29 cellular contexts compared by ENCODE assay signal in the genomic region with DNA sequence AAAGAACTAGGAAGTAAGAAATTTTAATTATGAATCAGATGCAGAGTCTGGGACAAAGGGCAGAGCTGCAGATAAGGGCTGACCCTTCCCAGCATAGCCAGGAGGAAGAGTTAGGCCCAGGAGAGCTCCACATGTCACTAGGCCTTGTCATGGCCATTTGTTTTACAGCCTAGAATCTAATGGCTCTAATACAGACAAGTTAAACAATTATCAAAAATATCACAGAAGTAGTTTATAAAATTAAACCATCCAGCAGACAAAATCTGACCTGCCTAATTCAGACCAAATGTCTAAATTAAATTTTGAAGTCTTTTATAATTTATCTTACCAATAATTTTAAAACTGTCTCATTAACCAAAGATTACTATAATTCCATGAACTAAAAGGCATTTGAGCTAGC.
"Had no signal": no experiment of that assay in that cellular context is flagged by ENCODE, and none has a peak within 500 bp of the region (broad histone marks: within the 10 kb centered on the region; RNA-seq: fewer than 3 reads in every experiment).

No MANE protein-coding gene starts in this region.

- H3K4me3 ChIP-seq: pancreas, prostate gland, right lobe of liver, sigmoid colon, smooth muscle cell, spleen, suprapubic skin, testis, tibial artery, transverse colon, upper lobe of left lung, vagina had no signal

- H3K4me1 Mint-ChIP-seq: naive thymus-derived CD8-positive, alpha-beta T cell; neural crest cell; stimulated activated memory B cell treated with anti-CD40 and anti-IgM and Interleukin-4, amounts not matched to agents 10 μg/mL and 1 μg/mL and 100 μg/mL, for 72 hours; stimulated activated naive CD8-positive, alpha-beta T cell treated with anti-CD3 and anti-CD28 coated beads, Interleukin-15, amount 100 ng/mL, for 72 hours had no signal

- H3K27me3 Mint-ChIP-seq: naive thymus-derived CD8-positive, alpha-beta T cell; natural killer cell treated with Interleukin-12 subunit alpha and Interleukin-12 subunit beta and Interleukin-15 and Interleukin-18, amount 100 ng/mL, for 72 hours; stimulated activated memory B cell treated with anti-CD40 and anti-IgM and Interleukin-4, amounts not matched to agents 10 μg/mL and 1 μg/mL and 100 μg/mL, for 72 hours; stimulated activated naive CD8-positive, alpha-beta T cell treated with anti-CD3 and anti-CD28 coated beads, Interleukin-15, amount 100 ng/mL, for 72 hours had no signal

- H3K4me1 ChIP-seq: prostate gland, right lobe of liver, sigmoid colon, spleen, suprapubic skin, testis, tibial artery, transverse colon, upper lobe of left lung, vagina had no signal

- H3K9me3 ChIP-seq: neutrophil, prostate gland, right lobe of liver, sigmoid colon, testis, transverse colon, upper lobe of left lung, vagina had no signal

- H3K27me3 ChIP-seq: neutrophil, pancreas, right lobe of liver, sigmoid colon, spleen, suprapubic skin, testis, tibial artery, transverse colon, upper lobe of left lung, vagina had no signal

- H3K36me3 Mint-ChIP-seq: stimulated activated memory B cell treated with anti-CD40 and anti-IgM and Interleukin-4, amounts not matched to agents 10 μg/mL and 1 μg/mL and 100 μg/mL, for 72 hours had no signal

- H3K4me3 Mint-ChIP-seq: naive thymus-derived CD8-positive, alpha-beta T cell; natural killer cell treated with Interleukin-12 subunit alpha and Interleukin-12 subunit beta and Interleukin-15 and Interleukin-18, amount 100 ng/mL, for 72 hours; nephron progenitor cell; neural crest cell; stimulated activated memory B cell treated with anti-CD40 and anti-IgM and Interleukin-4, amounts not matched to agents 10 μg/mL and 1 μg/mL and 100 μg/mL, for 72 hours; stimulated activated naive CD8-positive, alpha-beta T cell treated with anti-CD3 and anti-CD28 coated beads, Interleukin-15, amount 100 ng/mL, for 72 hours had no signal

- DNase-seq: naive thymus-derived CD8-positive, alpha-beta T cell; nephron progenitor cell; nucleus accumbens; pancreas; right cardiac atrium; right lobe of liver; sigmoid colon; spleen; stimulated activated CD4-positive, alpha-beta T cell treated with anti-CD3 and anti-CD28 coated beads, Interleukin-12 subunit alpha, Interleukin-12 subunit beta, amount 100 ng/mL, for 4 hours; stimulated activated CD4-positive, alpha-beta T cell treated with anti-CD3 and anti-CD28 coated beads, Interleukin-1b, Interleukin-23, amount 100 ng/mL, for 48 hours; stimulated activated CD4-positive, alpha-beta T cell treated with anti-CD3 and anti-CD28 coated beads, Interleukin-4, amount 100 ng/mL, for 1 hour; stimulated activated CD4-positive, alpha-beta T cell treated with anti-CD3 and anti-CD28 coated beads, Interleukin-4, amount 100 ng/mL, for 4 hours; stimulated activated CD8-positive, alpha-beta memory T cell treated with anti-CD3 and anti-CD28 coated beads, Interleukin-4, amount 100 ng/mL, for 48 hours; stimulated activated naive CD4-positive, alpha-beta T cell; stimulated activated naive CD8-positive, alpha-beta T cell treated with anti-CD3 and anti-CD28 coated beads, Interleukin-15, amount 100 ng/mL, for 72 hours; stimulated activated naive CD8-positive, alpha-beta T cell treated with anti-CD3 and anti-CD28 coated beads, Interleukin-15, Interleukin-2, amounts not matched to agents 100 U/mL and 50 U/mL, for 24 hours; substantia nigra; testis; tibial artery; transverse colon; upper lobe of left lung had no signal

- ATAC-seq: naive thymus-derived CD8-positive, alpha-beta T cell; natural killer cell treated with Interleukin-12 subunit alpha and Interleukin-12 subunit beta and Interleukin-15 and Interleukin-18, amount 100 ng/mL, for 72 hours; pancreas; right cardiac atrium; right lobe of liver; stimulated activated memory B cell treated with anti-CD40 and anti-IgM and Interleukin-4, amounts not matched to agents 10 μg/mL and 1 μg/mL and 100 μg/mL, for 72 hours; stimulated activated naive CD8-positive, alpha-beta T cell treated with anti-CD3 and anti-CD28 coated beads, Interleukin-15, amount 100 ng/mL, for 72 hours; stimulated activated naive CD8-positive, alpha-beta T cell treated with anti-CD3 and anti-CD28 coated beads, Interleukin-15, Interleukin-2, amounts not matched to agents 100 U/mL and 50 U/mL, for 24 hours had no signal

- H3K36me3 ChIP-seq: neutrophil, pancreas, prostate gland, right lobe of liver, sigmoid colon, spleen, suprapubic skin, tibial artery, transverse colon, upper lobe of left lung, vagina had no signal

- H3K27ac Mint-ChIP-seq: naive thymus-derived CD8-positive, alpha-beta T cell; natural killer cell treated with Interleukin-12 subunit alpha and Interleukin-12 subunit beta and Interleukin-15 and Interleukin-18, amount 100 ng/mL, for 72 hours; nephron progenitor cell; stimulated activated memory B cell treated with anti-CD40 and anti-IgM and Interleukin-4, amounts not matched to agents 10 μg/mL and 1 μg/mL and 100 μg/mL, for 72 hours; stimulated activated naive CD8-positive, alpha-beta T cell treated with anti-CD3 and anti-CD28 coated beads, Interleukin-15, amount 100 ng/mL, for 72 hours had no signal

- H3K27ac ChIP-seq: neutrophil, pancreas, prostate gland, right lobe of liver, sigmoid colon, spleen, suprapubic skin, testis, tibial artery, transverse colon, upper lobe of left lung, vagina had no signal
